In genomic region chr12:31728917-31729640, GRCh38 we compare ENCODE assay signal across 8 cellular contexts. TPM values are rescaled to one million over a fixed set of nuclear protein-coding genes. Genes with fewer than 3 reads are reported as not detected.
DNase-seq lines count a peak whose midpoint lies in the region; ATAC-seq and TF ChIP-seq lines count a peak whose summit lies in the region.

TSS of gene AMN1 (minus strand) at chr12:31729021. CDS start at chr12:31729008, 13 bp downstream.

- ATAC-seq in naive thymus-derived CD4-positive, alpha-beta T cell, result peak; percentile 94
- ATAC-seq in stimulated activated memory B cell treated with anti-CD40 and anti-IgM and Interleukin-4, amounts not matched to agents 10 μg/mL and 1 μg/mL and 100 μg/mL, for 72 hours, result peak; percentile 99

- peak within 1 kb of the TSS; percentile 96 for H2AFZ ChIP-seq in GM23248

- peak within 1 kb of the TSS; percentile 99 for H3K27ac Mint-ChIP-seq in activated T-helper 2 cell treated with anti-CD3 and anti-CD28 coated beads, Interferon-gamma antibody, Interleukin-2, Interleukin-4, amounts not matched to agents 10 μg/mL and 5 μg/mL and 100 μg/mL, durations not matched to agents 14 hours and 24 hours and 36 hours
- H3K27ac Mint-ChIP-seq in naive thymus-derived CD4-positive, alpha-beta T cell, result peak within 1 kb of the TSS; percentile 96 to 100 (median 99)
- H3K27ac Mint-ChIP-seq in stimulated activated memory B cell treated with anti-CD40 and anti-IgM and Interleukin-4, amounts not matched to agents 10 μg/mL and 1 μg/mL and 100 μg/mL, for 72 hours, result peak within 1 kb of the TSS; percentile 99

- H3K9me3 Mint-ChIP-seq in activated T-helper 2 cell treated with anti-CD3 and anti-CD28 coated beads, Interferon-gamma antibody, Interleukin-2, Interleukin-4, amounts not matched to agents 10 μg/mL and 5 μg/mL and 100 μg/mL, durations not matched to agents 14 hours and 24 hours and 36 hours, result peaks cover 14% of the 10 kb centered on the region
- peaks cover 9 to 80% (median 32%) of the 10 kb centered on the region in 11 donors for H3K9me3 Mint-ChIP-seq in naive thymus-derived CD4-positive, alpha-beta T cell
- peaks cover 4% of the 10 kb centered on the region for H3K9me3 Mint-ChIP-seq in stimulated activated memory B cell treated with anti-CD40 and anti-IgM and Interleukin-4, amounts not matched to agents 10 μg/mL and 1 μg/mL and 100 μg/mL, for 72 hours

- H3K4me1 ChIP-seq in DOHH2 (ENCODE audit: control insufficient read depth, low read length) (peaks cover 68% of the 10 kb centered on the region), GM23248 (ENCODE audit: insufficient read depth) (peaks cover 12% of the 10 kb centered on the region)
- peaks cover 8 to 18% of the 10 kb centered on the region in 2 donors for H3K4me1 ChIP-seq in naive thymus-derived CD4-positive, alpha-beta T cell (ENCODE audit: control insufficient read depth in 2 of 2, insufficient read depth in 2 of 2, low read length in 2 of 2)

- WGBS in GM23248 (ENCODE audit: low coverage in 1 of 2, low lambda C conversion rate in 2 of 2, missing lambda C conversion rate in 2 of 2), 2 experiments, result 1 to 2% methylated on average over 46 to 56 of the region's 59 CpGs

- H3K27me3 ChIP-seq in DOHH2 (ENCODE audit: control insufficient read depth, low read length) (no peaks in the 10 kb centered on the region), GM23248 (replicated peaks; ENCODE audit: insufficient read depth) (no peaks in the 10 kb centered on the region)
- no peaks in the 10 kb centered on the region for H3K27me3 ChIP-seq in naive thymus-derived CD4-positive, alpha-beta T cell (ENCODE audit: control insufficient read depth in 2 of 2, insufficient read depth in 2 of 2, low read length in 2 of 2)

- H3K27me3 Mint-ChIP-seq in activated T-helper 2 cell treated with anti-CD3 and anti-CD28 coated beads, Interferon-gamma antibody, Interleukin-2, Interleukin-4, amounts not matched to agents 10 μg/mL and 5 μg/mL and 100 μg/mL, durations not matched to agents 14 hours and 24 hours and 36 hours (ENCODE audit: low read depth), result no peaks in the 10 kb centered on the region
- peaks cover 0 to 2% (median 0%) of the 10 kb centered on the region in 5 donors for H3K27me3 Mint-ChIP-seq in naive thymus-derived CD4-positive, alpha-beta T cell
- no peaks in the 10 kb centered on the region for H3K27me3 Mint-ChIP-seq in stimulated activated memory B cell treated with anti-CD40 and anti-IgM and Interleukin-4, amounts not matched to agents 10 μg/mL and 1 μg/mL and 100 μg/mL, for 72 hours

- DNase-seq in GM23248 (peak; percentile 99), Kasumi-1 (lab: John Stamatoyannopoulos, UW) (peak; percentile 100), RPMI7951 (ENCODE audit: low read depth) (peak; percentile 98), fibroblast of mammary gland (ENCODE audit: low read depth) (peak; percentile 99)
- DNase-seq in activated T-helper 2 cell treated with anti-CD3 and anti-CD28 coated beads, Interferon-gamma antibody, Interleukin-2, Interleukin-4, amounts not matched to agents 10 μg/mL and 5 μg/mL and 100 μg/mL, durations not matched to agents 14 hours and 24 hours and 36 hours (ENCODE audit: low spot score), result peak; percentile 100
- DNase-seq in naive thymus-derived CD4-positive, alpha-beta T cell, result peak; percentile 94 to 100 (median 95)

- H3K36me3 ChIP-seq in DOHH2 (ENCODE audit: control insufficient read depth, low read length) (peaks cover 3% of the 10 kb centered on the region; the same call in 1 of the 2 replicates), GM23248 (ENCODE audit: low read depth) (no peaks in the 10 kb centered on the region)
- peaks cover 0 to 1% (median 0%) of the 10 kb centered on the region in 3 experiments for H3K36me3 ChIP-seq in naive thymus-derived CD4-positive, alpha-beta T cell (ENCODE audit: control insufficient read depth in 2 of 3, insufficient read depth in 3 of 3, low read length in 3 of 3)

- in situ Hi-C loops in GM23248 (cut with MboI), result no loop called here

- CTCF ChIA-PET in naive thymus-derived CD4-positive, alpha-beta T cell (lab: Charles Lee), result interaction anchor here (1.0 to 1.7 kb wide), 3 partner anchors 68 to 233 kb away, joined by 3 read pairs; no protein-coding TSS in a partner anchor

- TF ChIP-seq CTCF in DOHH2 (IDR thresholded peaks at IDR 0.05; ENCODE audit: low read depth, low read length, poor library complexity, severe bottlenecking) (no peak), fibroblast of mammary gland (conservative IDR thresholded peaks at IDR 0.05; ENCODE audit: control insufficient read depth, insufficient read depth, low read depth, low read length) (no peak)

- H3K4me3 Mint-ChIP-seq in activated T-helper 2 cell treated with anti-CD3 and anti-CD28 coated beads, Interferon-gamma antibody, Interleukin-2, Interleukin-4, amounts not matched to agents 10 μg/mL and 5 μg/mL and 100 μg/mL, durations not matched to agents 14 hours and 24 hours and 36 hours (ENCODE audit: low read depth), result peak within 1 kb of the TSS; percentile 98
- peak within 1 kb of the TSS; percentile 94 to 100 (median 98) for H3K4me3 Mint-ChIP-seq in naive thymus-derived CD4-positive, alpha-beta T cell
- H3K4me3 Mint-ChIP-seq in stimulated activated memory B cell treated with anti-CD40 and anti-IgM and Interleukin-4, amounts not matched to agents 10 μg/mL and 1 μg/mL and 100 μg/mL, for 72 hours, result peak within 1 kb of the TSS; percentile 97

- peak within 1 kb of the TSS; percentile 96 for H3K4me3 ChIP-seq in DOHH2 (ENCODE audit: low read length)
- peak within 1 kb of the TSS; percentile 81 for H3K4me3 ChIP-seq in GM23248
- peak within 1 kb of the TSS; percentile 78 for H3K4me3 ChIP-seq in fibroblast of mammary gland (ENCODE audit: control insufficient read depth, low read depth, low read length)
- H3K4me3 ChIP-seq in naive thymus-derived CD4-positive, alpha-beta T cell (ENCODE audit: low read length), result peak within 1 kb of the TSS; percentile 84

- H4K20me1 ChIP-seq in DOHH2 (ENCODE audit: control insufficient read depth, insufficient read depth, low read depth, low read length), result no peaks in the 10 kb centered on the region
- no peaks in the 10 kb centered on the region for H4K20me1 ChIP-seq in GM23248 (ENCODE audit: insufficient read depth)

- H3F3A ChIP-seq in DOHH2 (ENCODE audit: control insufficient read depth, insufficient read depth) (peaks cover 11% of the 10 kb centered on the region; the same call in 1 of the 2 replicates), GM23248 (ENCODE audit: insufficient read depth) (peaks cover 6% of the 10 kb centered on the region; the same call in 1 of the 2 replicates)

- peaks cover 35% of the 10 kb centered on the region for H3K4me1 Mint-ChIP-seq in activated T-helper 2 cell treated with anti-CD3 and anti-CD28 coated beads, Interferon-gamma antibody, Interleukin-2, Interleukin-4, amounts not matched to agents 10 μg/mL and 5 μg/mL and 100 μg/mL, durations not matched to agents 14 hours and 24 hours and 36 hours (ENCODE audit: low read depth)
- H3K4me1 Mint-ChIP-seq in naive thymus-derived CD4-positive, alpha-beta T cell, result peaks cover 26 to 79% (median 61%) of the 10 kb centered on the region in 7 donors
- H3K4me1 Mint-ChIP-seq in stimulated activated memory B cell treated with anti-CD40 and anti-IgM and Interleukin-4, amounts not matched to agents 10 μg/mL and 1 μg/mL and 100 μg/mL, for 72 hours, result peaks cover 58% of the 10 kb centered on the region

- H3K27ac ChIP-seq in DOHH2 (ENCODE audit: low read depth, low read length) (peak within 1 kb of the TSS; percentile 92), GM23248 (peak within 1 kb of the TSS; percentile 80)
- peak within 1 kb of the TSS; percentile 86 for H3K27ac ChIP-seq in naive thymus-derived CD4-positive, alpha-beta T cell (ENCODE audit: low read depth, low read length)

- peak within 1 kb of the TSS; percentile 95 for H3K4me2 ChIP-seq in DOHH2 (ENCODE audit: low read length)
- H3K4me2 ChIP-seq in GM23248 (ENCODE audit: unreplicated experiment), result peak within 1 kb of the TSS; percentile 98

- H3K9me2 ChIP-seq in DOHH2 (replicated peaks; ENCODE audit: control insufficient read depth, low read length), result no peaks in the 10 kb centered on the region
- no peaks in the 10 kb centered on the region for H3K9me2 ChIP-seq in GM23248 (ENCODE audit: insufficient read depth)

- intact Hi-C loops in activated T-helper 2 cell treated with anti-CD3 and anti-CD28 coated beads, Interferon-gamma antibody, Interleukin-2, Interleukin-4, amounts not matched to agents 10 μg/mL and 5 μg/mL and 100 μg/mL, durations not matched to agents 14 hours and 24 hours and 36 hours (cut with micrococcal nuclease), result loop anchor here (1.0 to 10.0 kb wide), 8 partner anchors 20 to 946 kb away; partner anchors contain the start of genes DNM1L, ETFBKMT, RESF1 and SINHCAF
- intact Hi-C loops in naive thymus-derived CD4-positive, alpha-beta T cell (cut with micrococcal nuclease), result loop anchor here (1.0 to 5.0 kb wide), 19 partner anchors 7 to 974 kb away; partner anchors contain the start of genes BICD1 (in 2 of the 2), ETFBKMT (in 2 of the 2), RESF1 (in 2 of the 2) and CAPRIN2 (in 1 of the 2)

- peaks cover 17% of the 10 kb centered on the region for H3K36me3 Mint-ChIP-seq in activated T-helper 2 cell treated with anti-CD3 and anti-CD28 coated beads, Interferon-gamma antibody, Interleukin-2, Interleukin-4, amounts not matched to agents 10 μg/mL and 5 μg/mL and 100 μg/mL, durations not matched to agents 14 hours and 24 hours and 36 hours (ENCODE audit: low read depth)
- peaks cover 21 to 55% (median 39%) of the 10 kb centered on the region in 5 donors for H3K36me3 Mint-ChIP-seq in naive thymus-derived CD4-positive, alpha-beta T cell
- peaks cover 13% of the 10 kb centered on the region for H3K36me3 Mint-ChIP-seq in stimulated activated memory B cell treated with anti-CD40 and anti-IgM and Interleukin-4, amounts not matched to agents 10 μg/mL and 1 μg/mL and 100 μg/mL, for 72 hours

- POLR2A ChIA-PET in naive thymus-derived CD4-positive, alpha-beta T cell (lab: Charles Lee), result interaction anchor here (0.6 to 4.3 kb wide), 25 partner anchors 10 to 241 kb away, joined by 3 to 52 read pairs (median 4); partner anchors contain the start of gene RESF1

- H3K79me2 ChIP-seq in DOHH2 (ENCODE audit: control insufficient read depth, low read length) (peaks cover 29% of the 10 kb centered on the region), GM23248 (ENCODE audit: insufficient read depth) (no peaks in the 10 kb centered on the region)

- H3K9ac ChIP-seq in GM23248, result peak within 1 kb of the TSS; percentile 86

- H3K9me3 ChIP-seq in DOHH2 (ENCODE audit: control insufficient read depth, insufficient read depth, low read length) (no peaks in the 10 kb centered on the region), GM23248 (ENCODE audit: low read depth) (no peaks in the 10 kb centered on the region)
- peaks cover 0 to 14% (median 0%) of the 10 kb centered on the region in 3 experiments for H3K9me3 ChIP-seq in naive thymus-derived CD4-positive, alpha-beta T cell (ENCODE audit: control insufficient read depth in 2 of 3, low read length in 3 of 3)

RNA-seq across cellular contexts. Expression of gene AMN1, which starts in this region (rescaled TPM):
- total RNA-seq in GM23248 (2014; rRNA removed; shearing (Covaris generic)), result 5.7 and 12.9 TPM in 2 replicates
- polyA plus RNA-seq in GM23248 (2016; fragmentation: Nextera tagmentation; extraction: Ambion mirVana), result 5.0 and 5.2 TPM in 2 replicates
- 9.5 and 11.7 TPM in 2 replicates for total RNA-seq in RPMI7951 (2014; rRNA removed; shearing (Covaris generic))
- total RNA-seq in activated T-helper 2 cell treated with anti-CD3 and anti-CD28 coated beads, Interferon-gamma antibody, Interleukin-2, Interleukin-4, amounts not matched to agents 10 μg/mL and 5 μg/mL and 100 μg/mL, durations not matched to agents 14 hours and 24 hours and 36 hours, result 1.8 and 2.8 TPM in 2 replicates
- 10 to 100 TPM in 2 of 5 experiments, 1 to 10 TPM in 3; 4.1 to 22.9 (median 8.1) TPM for total RNA-seq in naive thymus-derived CD4-positive, alpha-beta T cell
- 10 to 100 TPM; 15.7 to 17.8 TPM for polyA plus RNA-seq in naive thymus-derived CD4-positive, alpha-beta T cell

Comparison
In these comparisons a context has a peak if more than half of its experiments do, and no peak if none do; other contexts are left out.
1. Peak in every context shown above with its lines: DNase-seq, ATAC-seq, H3K4me3 ChIP-seq and H3K27ac ChIP-seq.